11 cellular contexts compared by ENCODE assay signal in the genomic region with DNA sequence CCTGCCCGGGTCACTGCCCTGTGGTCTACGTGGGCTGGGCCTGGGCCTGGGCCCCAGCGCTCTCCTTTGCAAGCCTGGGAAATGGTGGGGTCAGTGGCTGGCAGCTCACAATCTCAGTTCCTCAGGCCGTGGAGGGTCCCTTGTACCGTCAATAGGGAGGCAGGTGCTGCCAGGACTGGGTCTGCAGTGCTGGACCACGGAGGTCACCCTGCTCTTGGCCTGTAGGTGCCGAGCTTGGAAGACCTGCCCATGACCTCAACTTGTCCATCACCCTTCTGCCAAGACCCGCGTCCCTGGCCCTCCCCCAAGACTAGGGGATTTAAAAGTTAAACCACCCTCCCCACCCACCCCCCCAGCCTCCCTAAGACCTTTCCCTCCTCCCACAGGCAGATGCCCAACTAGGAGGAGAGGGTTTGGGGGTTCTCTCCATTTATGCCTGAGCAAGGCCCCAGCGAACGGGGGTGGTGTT. TPM values are rescaled to one million over a fixed set of nuclear protein-coding genes. Genes with fewer than 3 reads are reported as not detected.
DNase-seq lines count a peak whose midpoint lies in the region; ATAC-seq, FAIRE-seq and TF ChIP-seq lines count a peak whose summit lies in the region.
"Had no signal": no experiment of that assay in that cellular context is flagged by ENCODE, and none has a peak within 500 bp of the region (broad histone marks: within the 10 kb centered on the region; RNA-seq: fewer than 3 reads in every experiment).

No MANE protein-coding gene starts in this region.

- peaks cover 2% of the 10 kb centered on the region; the same call in 1 of the 2 replicates for H3K23me2 ChIP-seq in H1 (ENCODE audit: low read depth, low read length)

- H4K20me1 ChIP-seq in H1 (replicated peaks in 1 of 2; ENCODE audit: control insufficient read depth in 1 of 2, insufficient read depth in 2 of 2, low read length in 2 of 2), result peaks cover 39 to 41% of the 10 kb centered on the region in 2 experiments

- peaks cover 44 to 96% (median 93%) of the 10 kb centered on the region in 7 donors for H3K27me3 ChIP-seq in heart right ventricle
- peaks cover 99 to 100% (median 100%) of the 10 kb centered on the region in 4 experiments for H3K27me3 ChIP-seq in H1 (replicated peaks in 1 of 4; ENCODE audit: control insufficient read depth in 3 of 4, extremely low read depth in 1 of 4, insufficient read depth in 3 of 4, low read length in 3 of 4)
- H3K27me3 ChIP-seq in uterus, result peaks cover 0 to 14% of the 10 kb centered on the region in 2 donors

- no peaks in the 10 kb centered on the region for H3K79me1 ChIP-seq in H1 (ENCODE audit: low read depth, low read length)

- H2BK120ac ChIP-seq in H1 (replicated peaks; ENCODE audit: low read depth, low read length), result no peak overlapping the region

- no peak overlapping the region for H3K14ac ChIP-seq in H1 (ENCODE audit: insufficient read length)

- H3K4me1 ChIP-seq in heart right ventricle (peaks cover 15 to 71% (median 57%) of the 10 kb centered on the region in 9 donors), H1 (replicated peaks in 1 of 4; ENCODE audit: control insufficient read depth in 3 of 4, insufficient read depth in 4 of 4, low read length in 3 of 4) (peaks cover 0 to 45% (median 27%) of the 10 kb centered on the region in 4 experiments; a peak in 6 of 7 replicates), uterus (peaks cover 0 to 4% of the 10 kb centered on the region in 2 donors)

- H4K5ac ChIP-seq in H1 (ENCODE audit: insufficient read length, low read depth, low read length), result no peak overlapping the region

- TF ChIP-seq POLR2A in H1 (IDR thresholded peaks at IDR 0.05; ENCODE audit: control extremely low read depth in 1 of 2, low read depth in 2 of 2, low read length in 2 of 2) (no peak), uterus (IDR thresholded peaks at IDR 0.05) (no peak)

- DNase-seq in heart right ventricle (no peak), Right ventricle myocardium inferior (ENCODE audit: missing footprints) (no peak), H1 (ENCODE audit: low read depth in 1 of 2, low spot score in 2 of 2) (no peak), natural killer cell (no peak), uterus (no peak), NCI-H2171 (lab: John Stamatoyannopoulos, UW) (no peak), GM20000 (ENCODE audit: low spot score) (no peak)
- DNase-seq: NCI-H2171 treated with DMSO at 0.1 percent for 48 hours had no signal

- H2BK15ac ChIP-seq in H1 (ENCODE audit: low read length), result peak overlapping the region; percentile 72; the same call in 1 of the 2 replicates

- H3K27ac ChIP-seq in heart right ventricle, result peak overlapping the region; percentile 16 to 88 (median 82)
- H3K27ac ChIP-seq in H1 (ENCODE audit: low read depth, low read length), result no peak overlapping the region
- H3K27ac ChIP-seq in uterus, result peak overlapping the region; percentile 83 to 91

- H3K4ac ChIP-seq in H1 (replicated peaks; ENCODE audit: insufficient read length, low read depth, low read length), result no peak overlapping the region

- no peak overlapping the region for H4K91ac ChIP-seq in H1 (replicated peaks; ENCODE audit: insufficient read length, low read length)

- H2AK5ac ChIP-seq in H1 (ENCODE audit: low read depth, low read length), result no peak overlapping the region; the same call in 1 of the 2 replicates

- no peak for TF ChIP-seq EP300 in H1 (IDR thresholded peaks at IDR 0.05; ENCODE audit: borderline replicate concordance in 1 of 2, low read depth in 2 of 2, low read length in 2 of 2)

- H3K9me3 ChIP-seq in heart right ventricle (no peaks in the 10 kb centered on the region), H1 (ENCODE audit: insufficient read depth in 2 of 2, low read depth in 1 of 2, low read length in 1 of 2) (no peaks in the 10 kb centered on the region), uterus (no peaks in the 10 kb centered on the region)

- no peak overlapping the region for H3K23ac ChIP-seq in H1 (ENCODE audit: insufficient read length)

- FAIRE-seq in H1 (lab: Jason Lieb, UNC), result no peak

- no peak overlapping the region for H3K9ac ChIP-seq in H1 (replicated peaks in 1 of 4; ENCODE audit: extremely low read depth in 1 of 4, low read depth in 3 of 4, low read length in 3 of 4)

- H3K9me3 Mint-ChIP-seq in natural killer cell, result no peaks in the 10 kb centered on the region

- peak overlapping the region in 1 of 2 donors; percentile 56 for H3K27ac Mint-ChIP-seq in natural killer cell
- H3K27ac Mint-ChIP-seq: CD14-positive monocyte had no signal

- no peaks in the 10 kb centered on the region for H3K36me3 Mint-ChIP-seq in natural killer cell

- H3K4me3 ChIP-seq in heart right ventricle (peak overlapping the region; percentile 11 to 81 (median 66)), H1 (ENCODE audit: extremely low read depth in 1 of 4, insufficient read depth in 2 of 4, low read depth in 3 of 4, low read length in 4 of 4) (no peak overlapping the region), uterus (peak overlapping the region; percentile 41 to 45)

- H2AFZ ChIP-seq in H1 (ENCODE audit: low read length), result no peak overlapping the region

- H3K4me2 ChIP-seq in H1 (ENCODE audit: insufficient read depth in 1 of 2, low read depth in 2 of 2, low read length in 2 of 2), result no peak overlapping the region; a peak in 1 of 4 replicates

- no peaks in the 10 kb centered on the region for H3K79me2 ChIP-seq in H1 (ENCODE audit: control insufficient read depth in 1 of 2, insufficient read depth in 2 of 2, low read length in 2 of 2)

- intact Hi-C loops in heart right ventricle (cut with DNase I) (loop anchor here in 3 of 10 donors (5.0 to 10.0 kb wide), 3 partner anchors 677 to 687 kb away; no protein-coding TSS in a partner anchor), Right ventricle myocardium inferior (cut with DNase I) (no loop called here), natural killer cell (cut with micrococcal nuclease) (no loop called here), uterus (cut with DNase I; ENCODE audit: low total_unique reads) (no loop called here)

- peak overlapping the region; percentile 87; the same call in 1 of the 2 replicates for H2BK12ac ChIP-seq in H1 (ENCODE audit: low read depth, low read length)

- peaks cover 0 to 19% (median 0%) of the 10 kb centered on the region in 9 donors for H3K36me3 ChIP-seq in heart right ventricle
- H3K36me3 ChIP-seq in H1 (ENCODE audit: control insufficient read depth in 2 of 4, insufficient read depth in 4 of 4, low read length in 3 of 4), result peaks cover 0 to 18% (median 0%) of the 10 kb centered on the region in 4 experiments; a peak in 1 of 8 replicates
- H3K36me3 ChIP-seq in uterus, result no peaks in the 10 kb centered on the region

- H3K27me3 Mint-ChIP-seq in natural killer cell (ENCODE audit: low read depth in 2 of 2), result peaks cover 39 to 50% of the 10 kb centered on the region in 2 donors

- CTCF ChIA-PET in H1 (lab: Charles Lee; ENCODE audit: partially characterized antibody), result interaction anchor here (0.6 to 3.5 kb wide), 4 partner anchors 11 to 430 kb away, joined by 3 to 12 read pairs (median 4); no protein-coding TSS in a partner anchor

- no peak overlapping the region for H3K56ac ChIP-seq in H1 (replicated peaks; ENCODE audit: insufficient read length, low read depth, low read length)

- 37 to 50% methylated on average over 11 of the region's 11 CpGs for WGBS in heart right ventricle, 2 donors
- WGBS in H1 (ENCODE audit: extremely low coverage in 1 of 2, insufficient coverage in 1 of 2, insufficient read length in 1 of 2, insufficient replicate concordance in 2 of 2, low coverage in 1 of 2, low lambda C conversion rate in 2 of 2, missing lambda C conversion rate in 1 of 2), 2 experiments, result 18% methylated on average over 7 of the region's 11 CpGs; no CpG with 5 or more reads in 1 of the 2 experiments

- H3K18ac ChIP-seq in H1 (ENCODE audit: extremely low read depth, low read length), result no peak overlapping the region

- no peak overlapping the region for H4K8ac ChIP-seq in H1 (ENCODE audit: extremely low read depth, insufficient read depth, low read length)

- ATAC-seq in heart right ventricle (no peak), Right ventricle myocardium inferior (no peak), natural killer cell (no peak), HG03280 (IDR thresholded peaks at IDR 0.05; ENCODE audit: unreplicated experiment) (no peak)
- ATAC-seq: left lobe of liver had no signal

- no peak for TF ChIP-seq CTCF in heart right ventricle (IDR thresholded peaks at IDR 0.05)
- TF ChIP-seq CTCF in H1 (IDR thresholded peaks at IDR 0.05; ENCODE audit: control extremely low read depth in 1 of 3, insufficient read depth in 1 of 3, low read depth in 1 of 3, low read length in 3 of 3), result no peak
- TF ChIP-seq CTCF in natural killer cell (IDR thresholded peaks at IDR 0.05), result no peak
- TF ChIP-seq CTCF in uterus (IDR thresholded peaks at IDR 0.05), result no peak
- TF ChIP-seq CTCF in GM20000 (IDR thresholded peaks at IDR 0.05; ENCODE audit: extremely low read depth, missing control alignments), result no peak

- POLR2A ChIA-PET in H1 (lab: Charles Lee; ENCODE audit: partially characterized antibody), result interaction anchor here (0.6 to 1.1 kb wide), 2 partner anchors 52 to 62 kb away, joined by 3 to 4 read pairs; no protein-coding TSS in a partner anchor

- peak overlapping the region; percentile 49 for H3K4me3 Mint-ChIP-seq in natural killer cell

- no peak for TF ChIP-seq RAD21 in H1 (IDR thresholded peaks at IDR 0.05 in 1 of 2, conservative IDR thresholded peaks at IDR 0.05 in 1 of 2; ENCODE audit: low read depth in 2 of 2, low read length in 2 of 2)

- H3K4me1 Mint-ChIP-seq in natural killer cell, result peaks cover 27% of the 10 kb centered on the region in 2 donors

- H2BK5ac ChIP-seq in H1 (ENCODE audit: low read depth, low read length), result no peak overlapping the region

- no peak overlapping the region for H2BK20ac ChIP-seq in H1 (ENCODE audit: low read length)

RNA-seq across cellular contexts. Expression of a gene that starts 2.5 kb away (rescaled TPM):
- total RNA-seq in heart right ventricle, result 10 to 100 TPM in 5 of 10 donors, 1 to 10 TPM in 5; 4.6 to 21.8 (median 10.0) TPM
- polyA plus RNA-seq in heart right ventricle, result 10 to 100 TPM; 13.4 to 31.1 TPM
- 12.1 TPM for total RNA-seq in Right ventricle myocardium inferior
- not detected in 2 replicates for total RNA-seq in H1 (2021; fragmentation: NEBNext Ultra II Directional; extraction: Animal tissue kit (Norgen Biotek cat#: 25700))
- polyA plus RNA-seq in H1 (2011; rRNA removed), result 0.02 TPM in 1 of 2 replicates, not detected in the other
- not detected for polyA plus RNA-seq in H1 (2011; cell fraction: cytosol; rRNA removed)
- polyA plus RNA-seq in H1 (2011; cell fraction: nucleus; rRNA removed), result not detected
- 0.09 TPM in 1 of 4 replicates, not detected in the others for polyA plus RNA-seq in H1 (2012, experiment 1 of 2)
- polyA plus RNA-seq in H1 (2012, experiment 2 of 2), result not detected
- not detected for polyA plus RNA-seq in H1 (2013, experiment 1 of 2)
- not detected for polyA plus RNA-seq in H1 (2013, experiment 2 of 2)
- polyA minus RNA-seq in H1 (2011; rRNA and poly(A)+ RNA removed), result not detected in 2 replicates
- polyA minus RNA-seq in H1 (2011; cell fraction: cytosol; rRNA and poly(A)+ RNA removed), result not detected
- polyA minus RNA-seq in H1 (2011; cell fraction: nucleus; rRNA and poly(A)+ RNA removed), result not detected
- under 1 TPM in 2 of 3 donors, not detected in 1; 0.09 to 0.23 TPM for total RNA-seq in natural killer cell
- 10 to 100 TPM in 3 of 4 donors, under 1 TPM in 1; 0.29 to 40.5 (median 27.4) TPM for total RNA-seq in uterus
- polyA plus RNA-seq: CD14-positive monocyte had no signal

RNA-seq across cellular contexts. Expression of a gene that starts 50.1 kb away (rescaled TPM):
- total RNA-seq in heart right ventricle, result not detected
- under 1 TPM in 1 of 2 donors, not detected in 1; 0.03 TPM for polyA plus RNA-seq in heart right ventricle
- not detected for total RNA-seq in Right ventricle myocardium inferior
- total RNA-seq in H1 (2021; fragmentation: NEBNext Ultra II Directional; extraction: Animal tissue kit (Norgen Biotek cat#: 25700)), result not detected in 2 replicates
- 0.02 TPM in 1 of 2 replicates, not detected in the other for polyA plus RNA-seq in H1 (2011; rRNA removed)
- polyA plus RNA-seq in H1 (2011; cell fraction: cytosol; rRNA removed), result not detected
- polyA plus RNA-seq in H1 (2011; cell fraction: nucleus; rRNA removed), result not detected
- 0.15 to 0.34 TPM in 2 of 4 replicates, not detected in the others for polyA plus RNA-seq in H1 (2012, experiment 1 of 2)
- 0.04 TPM for polyA plus RNA-seq in H1 (2012, experiment 2 of 2)
- polyA plus RNA-seq in H1 (2013, experiment 1 of 2), result not detected
- 0.02 TPM for polyA plus RNA-seq in H1 (2013, experiment 2 of 2)
- not detected in 2 replicates for polyA minus RNA-seq in H1 (2011; rRNA and poly(A)+ RNA removed)
- polyA minus RNA-seq in H1 (2011; cell fraction: cytosol; rRNA and poly(A)+ RNA removed), result not detected
- polyA minus RNA-seq in H1 (2011; cell fraction: nucleus; rRNA and poly(A)+ RNA removed), result not detected
- total RNA-seq in natural killer cell, result not detected
- not detected for total RNA-seq in uterus
- total RNA-seq: left lobe of liver had no signal
- polyA plus RNA-seq: CD14-positive monocyte had no signal

Comparison
In these comparisons a context has a peak if more than half of its experiments do, and no peak if none do; other contexts are left out.
1. H3K4me3 ChIP-seq: peak in heart right ventricle (10 of 10) and uterus (2 of 2); none in H1 (0 of 4).